ENCODE assay signal across 36 cellular contexts in genomic region chr5:77669677-77670076, GRCh38. TPM values are rescaled to one million over a fixed set of nuclear protein-coding genes. Genes with fewer than 3 reads are reported as not detected.
"Had no signal": no experiment of that assay in that cellular context is flagged by ENCODE, and none has a peak within 500 bp of the region (broad histone marks: within the 10 kb centered on the region; RNA-seq: fewer than 3 reads in every experiment).

No MANE protein-coding gene starts in this region.

- H3K27ac Mint-ChIP-seq: activated CD4-positive, alpha-beta T cell treated with anti-CD3 and anti-CD28 coated beads, Interleukin-2, amount 10 ng/mL, durations not matched to agents 24 days and 14 days; activated CD8-positive, alpha-beta T cell treated with anti-CD3 and anti-CD28 coated beads for 36 hours; activated naive CD8-positive, alpha-beta T cell treated with anti-CD3 and anti-CD28 coated beads, Interleukin-2, amount 10 ng/mL, durations not matched to agents 7 days and 5 days; activated T-cell treated with anti-CD3 and anti-CD28 coated beads, Interleukin-2, amount 50 U/mL, for 72 hours; activated T-helper 17 cell treated with anti-CD3 and anti-CD28 coated beads, Interleukin-2, amount 50 U/mL, for 72 hours; T-helper 1 cell treated with Interleukin-12 subunit alpha and Interleukin-12 subunit beta and Interleukin-4 antibody, amounts not matched to agents 30 μg/mL and 1 μg/mL, for 36 hours; T-helper 2 cell treated with Interferon-gamma antibody and Interleukin-4, amounts not matched to agents 5 μg/mL and 100 μg/mL, for 36 hours had no signal

- H3K4me1 ChIP-seq: ascending aorta, Peyer's patch, SJSA1 had no signal

- H3K27ac ChIP-seq: ascending aorta, cardiac muscle cell, coronary artery, Peyer's patch, SJSA1 had no signal

- H3K9ac ChIP-seq: SK-N-SH had no signal

- H3K36me3 Mint-ChIP-seq: activated naive CD8-positive, alpha-beta T cell treated with anti-CD3 and anti-CD28 coated beads, Interleukin-2, amount 10 ng/mL, durations not matched to agents 7 days and 5 days had no signal

- H3K9me3 ChIP-seq: ascending aorta, MG63, Peyer's patch, SJSA1, SK-N-SH had no signal

- FAIRE-seq: TTC549 had no signal

- H3K36me3 ChIP-seq: ascending aorta, cardiac muscle cell, MG63, Peyer's patch, SJSA1 had no signal

- H3K27me3 ChIP-seq: ascending aorta, Peyer's patch had no signal

- DNase-seq: activated CD4-positive, alpha-beta T cell treated with anti-CD3 and anti-CD28 coated beads, Interleukin-2, amount 10 ng/mL, durations not matched to agents 24 days and 14 days; activated CD4-positive, alpha-beta T cell treated with anti-CD3 and anti-CD28 coated beads, Interleukin-2, amount 50 U/mL, for 4 hours; activated CD8-positive, alpha-beta T cell treated with anti-CD3 and anti-CD28 coated beads for 36 hours; activated effector memory CD4-positive, alpha-beta T cell treated with anti-CD3 and anti-CD28 coated beads, Interleukin-2, amount 50 U/mL, for 16 hours; activated naive CD4-positive, alpha-beta T cell; activated naive CD4-positive, alpha-beta T cell treated with anti-CD3 and anti-CD28 coated beads, Interleukin-2, amount 50 U/mL, for 16 hours; activated naive CD8-positive, alpha-beta T cell treated with anti-CD3 and anti-CD28 coated beads, Interleukin-2, amount 10 ng/mL, durations not matched to agents 7 days and 5 days; activated T-cell treated with anti-CD3 and anti-CD28 coated beads, Interleukin-2, amount 50 U/mL, for 1 hour; activated T-cell treated with anti-CD3 and anti-CD28 coated beads, Interleukin-2, amount 50 U/mL, for 72 hours; amygdala; Kasumi-1; MG63; NCI-H1048; NCI-H1105 treated with DMSO at 0.1 percent for 48 hours; NCI-H1436; NCI-H187 treated with DMSO at 0.1 percent for 48 hours; NCI-H2081; NCI-H2171; NCI-H510A treated with DMSO at 0.1 percent for 48 hours; NCI-H526 treated with DMSO at 0.1 percent for 48 hours; NK-92 treated with Interleukin-12 subunit alpha and Interleukin-12 subunit beta, amount 100 ng/mL, for 24 hours; PC-3; Peyer's patch; RPMI8226; SHP77 treated with DMSO at 0.1 percent for 48 hours; SK-N-SH had no signal

- H3K4me3 Mint-ChIP-seq: activated CD4-positive, alpha-beta T cell treated with anti-CD3 and anti-CD28 coated beads, Interleukin-2, amount 10 ng/mL, durations not matched to agents 24 days and 14 days; activated CD8-positive, alpha-beta T cell treated with anti-CD3 and anti-CD28 coated beads for 36 hours; activated naive CD8-positive, alpha-beta T cell treated with anti-CD3 and anti-CD28 coated beads, Interleukin-2, amount 10 ng/mL, durations not matched to agents 7 days and 5 days; activated T-cell treated with anti-CD3 and anti-CD28 coated beads, Interleukin-2, amount 50 U/mL, for 72 hours; activated T-helper 17 cell treated with anti-CD3 and anti-CD28 coated beads, Interleukin-2, amount 50 U/mL, for 72 hours; T-helper 1 cell treated with Interleukin-12 subunit alpha and Interleukin-12 subunit beta and Interleukin-4 antibody, amounts not matched to agents 30 μg/mL and 1 μg/mL, for 36 hours; T-helper 2 cell treated with Interferon-gamma antibody and Interleukin-4, amounts not matched to agents 5 μg/mL and 100 μg/mL, for 36 hours had no signal

- H3K4me2 ChIP-seq: SK-N-SH had no signal

- ATAC-seq: activated CD8-positive, alpha-beta T cell treated with anti-CD3 and anti-CD28 coated beads for 36 hours; activated T-cell treated with anti-CD3 and anti-CD28 coated beads, Interleukin-2, amount 50 U/mL, for 72 hours; activated T-helper 17 cell treated with anti-CD3 and anti-CD28 coated beads, Interleukin-2, amount 50 U/mL, for 72 hours; PC-3 had no signal

- H3K9me3 Mint-ChIP-seq: activated naive CD8-positive, alpha-beta T cell treated with anti-CD3 and anti-CD28 coated beads, Interleukin-2, amount 10 ng/mL, durations not matched to agents 7 days and 5 days; T-helper 1 cell treated with Interleukin-12 subunit alpha and Interleukin-12 subunit beta and Interleukin-4 antibody, amounts not matched to agents 30 μg/mL and 1 μg/mL, for 36 hours; T-helper 2 cell treated with Interferon-gamma antibody and Interleukin-4, amounts not matched to agents 5 μg/mL and 100 μg/mL, for 36 hours had no signal

- H3K4me1 Mint-ChIP-seq: activated CD4-positive, alpha-beta T cell treated with anti-CD3 and anti-CD28 coated beads, Interleukin-2, amount 10 ng/mL, durations not matched to agents 24 days and 14 days; activated naive CD8-positive, alpha-beta T cell treated with anti-CD3 and anti-CD28 coated beads, Interleukin-2, amount 10 ng/mL, durations not matched to agents 7 days and 5 days; activated T-helper 17 cell treated with anti-CD3 and anti-CD28 coated beads, Interleukin-2, amount 50 U/mL, for 72 hours had no signal

- H3K4me3 ChIP-seq: ascending aorta, cardiac muscle cell, coronary artery, MG63, Peyer's patch, SJSA1 had no signal

RNA-seq across cellular contexts. Expression of gene OTP, which starts 31.2 kb away (rescaled TPM):
- total RNA-seq: activated CD4-positive, alpha-beta T cell treated with anti-CD3 and anti-CD28 coated beads, Interleukin-2, amount 10 ng/mL, durations not matched to agents 24 days and 14 days; activated CD8-positive, alpha-beta memory T cell treated with anti-CD3 and anti-CD28 coated beads for 36 hours; activated CD8-positive, alpha-beta T cell treated with anti-CD3 and anti-CD28 coated beads for 36 hours; activated naive CD8-positive, alpha-beta T cell treated with anti-CD3 and anti-CD28 coated beads, Interleukin-2, amount 10 ng/mL, durations not matched to agents 7 days and 5 days; activated T-helper 17 cell treated with anti-CD3 and anti-CD28 coated beads, Interleukin-2, amount 50 U/mL, for 72 hours; ascending aorta; cardiac muscle cell; PC-3; Peyer's patch; SJSA1 had no signal
- polyA plus RNA-seq: adipose tissue, cardiac muscle cell, SK-N-SH had no signal
